Comparison of ENCODE assay signal across 31 cellular contexts in the genomic region with DNA sequence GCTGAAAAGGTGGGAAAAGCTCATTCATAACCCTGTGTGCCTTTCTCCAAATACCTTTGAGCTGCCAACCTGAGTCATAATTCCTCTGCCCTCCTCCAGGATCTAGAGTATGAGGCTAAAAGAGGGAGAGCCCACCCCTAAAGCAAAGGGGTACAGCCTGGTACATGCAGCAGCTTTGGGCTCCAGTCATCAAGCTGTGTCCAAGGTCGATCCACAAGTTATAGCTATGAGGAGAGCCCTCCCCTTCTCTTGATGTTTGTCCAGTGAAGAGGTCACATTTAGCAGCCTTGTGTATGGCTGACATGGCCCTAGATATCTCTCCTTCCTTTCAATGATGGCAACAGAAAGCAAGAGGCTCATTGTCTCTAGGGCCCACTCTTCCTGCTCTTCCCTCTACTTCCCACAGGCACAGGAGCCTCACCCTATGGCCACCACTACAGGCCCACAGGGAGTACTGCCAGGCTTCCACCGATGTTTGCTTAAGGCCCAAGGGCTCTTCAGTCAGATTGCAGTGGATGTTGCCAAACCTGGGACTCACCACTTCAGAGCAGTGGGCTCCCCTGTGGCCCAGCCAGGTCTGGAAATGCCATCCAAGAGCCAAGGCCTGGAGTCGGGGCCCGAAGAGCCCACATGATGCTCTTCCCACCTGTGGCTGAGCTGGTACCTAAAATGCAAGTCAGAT.
DNase-seq lines count a peak whose midpoint lies in the region; ATAC-seq and TF ChIP-seq lines count a peak whose summit lies in the region.
"Had no signal": no experiment of that assay in that cellular context is flagged by ENCODE, and none has a peak within 500 bp of the region (broad histone marks: within the 10 kb centered on the region; RNA-seq: fewer than 3 reads in every experiment).

No MANE protein-coding gene starts in this region.

- peak overlapping the region; percentile 45 for H3K56ac ChIP-seq in mesendoderm (ENCODE audit: low read length)

- peaks cover 8% of the 10 kb centered on the region for H3K4me1 ChIP-seq in mesendoderm (ENCODE audit: control insufficient read depth, low read depth, low read length)
- H3K4me1 ChIP-seq: prostate gland, stomach had no signal

- peaks cover 8% of the 10 kb centered on the region for H3K27me3 Mint-ChIP-seq in HFFc6 (ENCODE audit: insufficient read depth)
- H3K27me3 Mint-ChIP-seq: activated naive CD4-positive, alpha-beta T cell treated with anti-CD3 and anti-CD28 coated beads, Interleukin-2, amount 50 U/mL, for 24 hours; B cell; CD4-positive, alpha-beta memory T cell had no signal

- H3K27me3 ChIP-seq in mesendoderm (ENCODE audit: insufficient read depth, low read length, poor library complexity), result no peaks in the 10 kb centered on the region
- H3K27me3 ChIP-seq: brain microvascular endothelial cell, stomach had no signal

- H3K9ac ChIP-seq in mesendoderm (ENCODE audit: low read length), result no peak overlapping the region

- no peaks in the 10 kb centered on the region for H3K36me3 ChIP-seq in mesendoderm (ENCODE audit: control insufficient read depth, insufficient read depth, low read length)
- H3K36me3 ChIP-seq: brain microvascular endothelial cell, prostate gland, stomach, WERI-Rb-1 had no signal

- peak overlapping the region; percentile 61 for H2AK5ac ChIP-seq in mesendoderm (ENCODE audit: low read length)

- no CpG with 5 or more reads among the region's 4 CpGs for WGBS in mesendoderm (ENCODE audit: extremely low coverage, insufficient coverage, low lambda C conversion rate)

- H2BK15ac ChIP-seq in mesendoderm (replicated peaks; ENCODE audit: low read depth), result no peak overlapping the region

- H2BK120ac ChIP-seq in mesendoderm (ENCODE audit: low read depth, low read length), result peak overlapping the region; percentile 49

- peak overlapping the region; percentile 86 for H3K4ac ChIP-seq in mesendoderm (ENCODE audit: low read depth, low read length)

- no peak overlapping the region for H4K5ac ChIP-seq in mesendoderm (ENCODE audit: low read length)

- no peak overlapping the region for H3K4me3 ChIP-seq in mesendoderm (ENCODE audit: low read length)
- H3K4me3 ChIP-seq: prostate gland, stomach had no signal

- H4K8ac ChIP-seq in mesendoderm (ENCODE audit: low read depth, low read length), result no peak overlapping the region

- no peak overlapping the region for H3K4me3 Mint-ChIP-seq in HFFc6
- H3K4me3 Mint-ChIP-seq: activated CD4-positive, alpha-beta T cell treated with anti-CD3 and anti-CD28 coated beads, Interleukin-2, amount 10 ng/mL, durations not matched to agents 24 days and 14 days; activated naive CD4-positive, alpha-beta T cell treated with anti-CD3 and anti-CD28 coated beads, Interleukin-2, amount 50 U/mL, for 24 hours; B cell; CD4-positive, alpha-beta memory T cell; natural killer cell had no signal

- no peak for TF ChIP-seq CTCF in HFFc6 (IDR thresholded peaks at IDR 0.05)

- no peaks in the 10 kb centered on the region for H3K79me1 ChIP-seq in mesendoderm (ENCODE audit: low read length)

- no peaks in the 10 kb centered on the region for H3K4me1 Mint-ChIP-seq in HFFc6 (ENCODE audit: low read depth)
- H3K4me1 Mint-ChIP-seq: CD4-positive, alpha-beta memory T cell had no signal

- H3K9me3 Mint-ChIP-seq in HFFc6, result no peaks in the 10 kb centered on the region
- H3K9me3 Mint-ChIP-seq: activated CD4-positive, alpha-beta T cell treated with anti-CD3 and anti-CD28 coated beads, Interleukin-2, amount 10 ng/mL, durations not matched to agents 24 days and 14 days; activated naive CD4-positive, alpha-beta T cell treated with anti-CD3 and anti-CD28 coated beads, Interleukin-2, amount 50 U/mL, for 24 hours; CD4-positive, alpha-beta memory T cell; natural killer cell had no signal

- no peaks in the 10 kb centered on the region for H3K36me3 Mint-ChIP-seq in HFFc6 (ENCODE audit: low read depth)
- H3K36me3 Mint-ChIP-seq: activated naive CD4-positive, alpha-beta T cell treated with anti-CD3 and anti-CD28 coated beads, Interleukin-2, amount 50 U/mL, for 24 hours; CD4-positive, alpha-beta memory T cell; natural killer cell had no signal

- DNase-seq in DMS53 (lab: John Stamatoyannopoulos, UW) (peak; percentile 87), NCI-H1092 (lab: John Stamatoyannopoulos, UW) (peak; percentile 49), NCI-H510A (lab: John Stamatoyannopoulos, UW) (peak; percentile 85), mesendoderm (no peak), HFFc6 (no peak)
- DNase-seq: ACHN; activated CD4-positive, alpha-beta T cell treated with anti-CD3 and anti-CD28 coated beads, Interleukin-2, amount 10 ng/mL, durations not matched to agents 24 days and 14 days; activated CD8-positive, alpha-beta memory T cell treated with anti-CD3 and anti-CD28 coated beads for 24 hours; activated T-cell treated with anti-CD3 and anti-CD28 coated beads for 4 hours; amygdala; brain microvascular endothelial cell; CD4-positive, alpha-beta memory T cell; cerebellar nuclear complex; dermis blood vessel endothelial cell; glutamatergic neuron; HCEC 1CT; midbrain; natural killer cell; NCI-H2081; NCI-H526; nucleus accumbens; stimulated activated CD8-positive, alpha-beta memory T cell treated with anti-CD3 and anti-CD28 coated beads, Interleukin-4, amount 100 ng/mL, for 48 hours; stomach; WERI-Rb-1 had no signal

- no peak overlapping the region for H3K4me2 ChIP-seq in mesendoderm (ENCODE audit: low read length)

- no peaks in the 10 kb centered on the region for H3K79me2 ChIP-seq in mesendoderm (ENCODE audit: control insufficient read depth, insufficient read depth, low read length)

- H3K23ac ChIP-seq in mesendoderm (ENCODE audit: low read length), result no peak overlapping the region

- peak overlapping the region; percentile 35 for H3K18ac ChIP-seq in mesendoderm (ENCODE audit: low read length)

- H3K27ac Mint-ChIP-seq in HFFc6, result no peak overlapping the region
- H3K27ac Mint-ChIP-seq: activated CD4-positive, alpha-beta T cell treated with anti-CD3 and anti-CD28 coated beads, Interleukin-2, amount 10 ng/mL, durations not matched to agents 24 days and 14 days; activated naive CD4-positive, alpha-beta T cell treated with anti-CD3 and anti-CD28 coated beads, Interleukin-2, amount 50 U/mL, for 24 hours; B cell; natural killer cell had no signal

- ATAC-seq in HG03159 (IDR thresholded peaks at IDR 0.05; ENCODE audit: unreplicated experiment) (no peak), HG03439 (IDR thresholded peaks at IDR 0.05; ENCODE audit: unreplicated experiment) (no peak)
- ATAC-seq: esophagus mucosa, natural killer cell, sciatic nerve had no signal

- no peak overlapping the region for H3K27ac ChIP-seq in mesendoderm (ENCODE audit: low read depth, low read length)
- H3K27ac ChIP-seq: brain microvascular endothelial cell, prostate gland, stomach, WERI-Rb-1 had no signal

- peak overlapping the region; percentile 70 for H2BK5ac ChIP-seq in mesendoderm (ENCODE audit: low read length)

Comparison
In these comparisons a context has a peak if more than half of its experiments do, and no peak if none do; other contexts are left out.
1. DNase-seq: peak in DMS53 (single experiment), NCI-H1092 (single experiment) and NCI-H510A (single experiment); none in mesendoderm (single experiment) and HFFc6 (single experiment).